ENCODE assay signal across 18 cellular contexts in genomic region chr17:82599674-82600661, GRCh38. TPM values are rescaled to one million over a fixed set of nuclear protein-coding genes. Genes with fewer than 3 reads are reported as not detected.
A peak's percentile ranks its signal among the peaks of the same experiment; 100 is the strongest.
DNase-seq lines count a peak whose midpoint lies in the region; ATAC-seq, FAIRE-seq and TF ChIP-seq lines count a peak whose summit lies in the region.
"Had no signal": no experiment of that assay in that cellular context is flagged by ENCODE, and none has a peak within 500 bp of the region (broad histone marks: within the 10 kb centered on the region; RNA-seq: fewer than 3 reads in every experiment).

No MANE protein-coding gene starts in this region.

- no peak overlapping the region for H3K4me2 ChIP-seq in neuronal stem cell (ENCODE audit: insufficient read depth, low read length, poor library complexity, severe bottlenecking)

- H4K91ac ChIP-seq in neuronal stem cell (ENCODE audit: low read depth, low read length, poor library complexity) = no peak overlapping the region

- no peak overlapping the region for H3K4me3 ChIP-seq in neuronal stem cell (ENCODE audit: low read length in 2 of 2)
- H3K4me3 ChIP-seq: gastroesophageal sphincter, MG63, skin epidermis had no signal

- H3K36me3 ChIP-seq in neuronal stem cell (replicated peaks in 1 of 2; ENCODE audit: control insufficient read depth in 2 of 2, insufficient read depth in 2 of 2, low read length in 2 of 2) = peaks cover 73 to 95% of the 10 kb centered on the region in 2 donors

- H2BK15ac ChIP-seq in neuronal stem cell (ENCODE audit: low read length) = no peak overlapping the region

- ATAC-seq in GM19023 (IDR thresholded peaks at IDR 0.05; ENCODE audit: unreplicated experiment) = no peak
- ATAC-seq: gastroesophageal sphincter; naive thymus-derived CD8-positive, alpha-beta T cell had no signal

- FAIRE-seq in HTR-8/SVneo (lab: Jason Lieb, UNC) = peak; percentile 40
- FAIRE-seq: urothelium cell line had no signal

- H4K8ac ChIP-seq in neuronal stem cell (ENCODE audit: low read depth, low read length) = no peak overlapping the region

- no peak overlapping the region for H3K14ac ChIP-seq in neuronal stem cell (ENCODE audit: low read length)

- no peak overlapping the region for H3K4ac ChIP-seq in neuronal stem cell (ENCODE audit: low read length)

- no peak overlapping the region for H2AK5ac ChIP-seq in neuronal stem cell (ENCODE audit: low read depth, low read length)

- no peak overlapping the region for H3K9ac ChIP-seq in neuronal stem cell (ENCODE audit: low read depth, low read length, poor library complexity)

- no peak overlapping the region for H2BK120ac ChIP-seq in neuronal stem cell (ENCODE audit: low read depth, low read length)

- H3K27me3 ChIP-seq in neuronal stem cell (ENCODE audit: control insufficient read depth in 3 of 3, insufficient read depth in 3 of 3, low read depth in 1 of 3, low read length in 3 of 3) = no peaks in the 10 kb centered on the region
- H3K27me3 ChIP-seq: gastroesophageal sphincter, MG63 had no signal

- no peaks in the 10 kb centered on the region for H3K4me1 ChIP-seq in neuronal stem cell (ENCODE audit: control insufficient read depth in 2 of 2, insufficient read depth in 1 of 2, low read depth in 1 of 2, low read length in 2 of 2)

- no peak overlapping the region for H2BK5ac ChIP-seq in neuronal stem cell (ENCODE audit: low read length)

- no CpG with 5 or more reads among the region's 26 CpGs for WGBS in neuronal stem cell (ENCODE audit: extremely low coverage in 2 of 2, insufficient read length in 2 of 2, insufficient replicate concordance in 1 of 2), 2 donors

- peak; percentile 54 for DNase-seq in GM10248 (ENCODE audit: extremely low spot score)
- DNase-seq in HTR-8/SVneo (ENCODE audit: insufficient read length, low spot score) = no peak
- peak; percentile 70 for DNase-seq in germinal center (ENCODE audit: low spot score)
- DNase-seq in neuronal stem cell (ENCODE audit: low spot score) = no peak
- no peak for DNase-seq in kidney tubule cell (ENCODE audit: low spot score)
- no peak for DNase-seq in medulla oblongata (ENCODE audit: extremely low spot score)
- DNase-seq: activated CD4-positive, CD25-positive, alpha-beta regulatory T cell; activated CD8-positive, alpha-beta memory T cell treated with anti-CD3 and anti-CD28 coated beads for 24 hours; MG63; NCI-H2029; NCI-H524; SHP77; stimulated activated CD4-positive, alpha-beta T cell treated with anti-CD3 and anti-CD28 coated beads, Interleukin-2, amount 100 ng/mL, for 48 hours had no signal

- TF ChIP-seq CTCF in GM10248 (IDR thresholded peaks at IDR 0.05; ENCODE audit: control extremely low read depth, extremely low read depth, low read depth, missing control alignments) = no peak

- no peak overlapping the region for H2BK12ac ChIP-seq in neuronal stem cell (ENCODE audit: low read length)

- CTCF ChIA-PET in GM10248 (lab: Yijun Ruan, JAX) = no interaction called here

- H3K18ac ChIP-seq in neuronal stem cell (ENCODE audit: low read length) = no peak overlapping the region

- H3K79me1 ChIP-seq in neuronal stem cell (ENCODE audit: low read depth, low read length) = peaks cover 6% of the 10 kb centered on the region

- peak overlapping the region; percentile 34 for H3K23ac ChIP-seq in neuronal stem cell (ENCODE audit: low read depth, low read length, poor library complexity)

- H2AFZ ChIP-seq in neuronal stem cell (ENCODE audit: low read length) = no peak overlapping the region

- peaks cover 0 to 11% of the 10 kb centered on the region in 2 donors for H3K9me3 ChIP-seq in neuronal stem cell (replicated peaks in 1 of 2; ENCODE audit: control insufficient read depth in 2 of 2, insufficient read depth in 1 of 2, low read depth in 1 of 2, low read length in 2 of 2)
- H3K9me3 ChIP-seq: gastroesophageal sphincter, MG63 had no signal

- no peak overlapping the region for H3K27ac ChIP-seq in neuronal stem cell (replicated peaks; ENCODE audit: low read length)
- H3K27ac ChIP-seq: gastroesophageal sphincter had no signal

- POLR2A ChIA-PET in GM10248 (lab: Yijun Ruan, JAX) = no interaction called here

RNA-seq across cellular contexts. Expression of gene WDR45B, which starts 48.3 kb away (rescaled TPM):
- 67.8 TPM for polyA plus RNA-seq in neuronal stem cell (2013, experiment 1 of 2)
- polyA plus RNA-seq in neuronal stem cell (2013, experiment 2 of 2) = 69.8 TPM

Comparison
In these comparisons a context has a peak if more than half of its experiments do, and no peak if none do; other contexts are left out.
1. DNase-seq: peak in GM10248 (single experiment) and germinal center (single experiment); none in HTR-8/SVneo (single experiment), neuronal stem cell (single experiment), kidney tubule cell (single experiment) and medulla oblongata (single experiment).